Comparison of ENCODE assay signal across 9 cellular contexts in the genomic region with DNA sequence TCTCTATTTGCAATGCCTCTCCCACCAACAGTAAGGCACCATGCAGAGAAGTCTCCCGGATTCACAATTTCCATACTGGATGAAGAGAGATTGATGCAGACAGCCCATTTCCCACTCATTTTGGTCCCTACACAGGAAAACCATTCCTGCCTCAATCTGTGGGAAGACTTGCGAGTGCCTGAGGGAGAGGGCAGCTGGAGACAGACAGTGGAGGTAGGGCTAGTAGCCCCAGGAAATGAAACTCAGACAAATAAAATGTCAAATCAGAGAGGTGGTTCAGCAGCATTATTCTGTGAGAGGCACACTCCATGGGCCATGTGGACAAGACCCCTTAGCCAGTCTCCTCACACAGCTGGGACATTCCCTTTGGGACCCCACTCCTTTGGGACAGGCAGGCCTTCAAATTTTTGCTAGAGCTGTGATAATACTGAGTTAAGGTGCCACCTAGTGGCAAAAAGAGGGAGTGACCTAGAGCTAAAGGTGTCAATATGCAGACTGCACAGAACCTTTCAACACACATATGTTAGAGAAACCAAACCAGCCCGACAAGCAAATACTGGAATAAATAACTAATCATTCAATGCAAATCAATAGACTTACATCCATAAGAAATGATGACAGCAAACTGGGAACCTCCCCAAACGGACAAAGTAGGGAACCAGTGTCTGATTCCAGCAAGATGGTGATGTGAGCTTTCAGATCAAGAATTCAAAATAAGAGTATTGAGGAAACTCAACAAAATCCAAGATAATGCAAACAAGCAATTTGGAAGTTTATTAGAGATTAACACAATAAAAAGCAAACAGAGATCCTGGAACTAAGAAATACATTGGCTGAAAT.
A peak's percentile ranks its signal among the peaks of the same experiment; 100 is the strongest.
DNase-seq lines count a peak whose midpoint lies in the region; ATAC-seq, FAIRE-seq and TF ChIP-seq lines count a peak whose summit lies in the region.
"Had no signal": no experiment of that assay in that cellular context is flagged by ENCODE, and none has a peak within 500 bp of the region (broad histone marks: within the 10 kb centered on the region; RNA-seq: fewer than 3 reads in every experiment).

No MANE protein-coding gene starts in this region.

- no peaks in the 10 kb centered on the region for H3K9me3 ChIP-seq in A673 (ENCODE audit: low read depth, low read length, poor library complexity, severe bottlenecking)
- H3K9me3 ChIP-seq in DND-41 (ENCODE audit: insufficient read depth, low read length, severe bottlenecking) = no peaks in the 10 kb centered on the region
- no peaks in the 10 kb centered on the region for H3K9me3 ChIP-seq in GM12878 (replicated peaks; ENCODE audit: control insufficient read depth, insufficient read depth, low read length)
- H3K9me3 ChIP-seq: SJSA1 had no signal

- POLR2A ChIA-PET in A673 (lab: Charles Lee; ENCODE audit: low non-redundant PET) (no interaction called here), GM12878 (lab: Charles Lee) (no interaction called here)

- H3K27me3 ChIP-seq in A673 (replicated peaks; ENCODE audit: insufficient read depth, low read depth, low read length, poor library complexity) (peaks cover 3% of the 10 kb centered on the region), DND-41 (ENCODE audit: insufficient read depth, low read length, poor library complexity) (no peaks in the 10 kb centered on the region), GM12878 (replicated peaks in 1 of 2; ENCODE audit: control insufficient read depth in 2 of 2, insufficient read depth in 2 of 2, low read length in 1 of 2) (no peaks in the 10 kb centered on the region)
- H3K27me3 ChIP-seq: SJSA1 had no signal

- TF ChIP-seq EP300 in GM12878 (IDR thresholded peaks at IDR 0.05; ENCODE audit: borderline replicate concordance in 1 of 2, control insufficient read depth in 1 of 2, low read depth in 2 of 2, low read length in 2 of 2) = no peak

- CTCF ChIA-PET in A673 (lab: Charles Lee) = interaction anchor here (0.7 to 1.3 kb wide), 3 partner anchors 107 to 729 kb away, joined by 3 to 6 read pairs (median 3); no protein-coding TSS in a partner anchor
- CTCF ChIA-PET in GM12878 (lab: Yijun Ruan, JAX) = interaction anchor here (0.6 to 4.0 kb wide), 19 partner anchors 10 to 1753 kb away, joined by 3 to 37 read pairs (median 4); no protein-coding TSS in a partner anchor

- FAIRE-seq in GM12878 (lab: Jason Lieb, UNC) = no peak
- no peak for FAIRE-seq in frontal cortex (lab: Jason Lieb, UNC)

- ATAC-seq in DND-41 (ENCODE audit: insufficient read depth, low read depth) (peak; percentile 64; the same call in 2 of the 3 replicates), GM21723 (IDR thresholded peaks at IDR 0.05; ENCODE audit: unreplicated experiment) (peak; percentile 95), GM12878 (peak; percentile 82)

- RAD21 ChIA-PET in GM12878 (lab: Charles Lee; ENCODE audit: unreplicated experiment) = interaction anchor here (0.5 to 2.2 kb wide), 13 partner anchors 58 to 1738 kb away, joined by 3 to 12 read pairs (median 3); no protein-coding TSS in a partner anchor

- H3K9ac ChIP-seq in DND-41 (ENCODE audit: low read depth, low read length) (no peak overlapping the region), GM12878 (ENCODE audit: control insufficient read depth, insufficient read depth, low read length) (no peak overlapping the region)

- no peak overlapping the region for H2AFZ ChIP-seq in DND-41 (ENCODE audit: low read depth, low read length)
- H2AFZ ChIP-seq in GM12878 (ENCODE audit: control insufficient read depth, low read depth, low read length) = no peak overlapping the region

- H4K20me1 ChIP-seq in DND-41 (ENCODE audit: insufficient read depth, low read length) (no peaks in the 10 kb centered on the region), GM12878 (ENCODE audit: control insufficient read depth, insufficient read depth) (no peaks in the 10 kb centered on the region)

- no peak for TF ChIP-seq POLR2A in GM12878 (IDR thresholded peaks at IDR 0.05; ENCODE audit: low read depth, low read length)

- in situ Hi-C loops in GM12878 (cut with MboI) = loop anchor here (10.0 kb wide), 1 partner anchor 1753 kb away; no protein-coding TSS in a partner anchor

- H3K27ac ChIP-seq in A673 (ENCODE audit: low read depth, low read length, poor library complexity, severe bottlenecking) (no peak overlapping the region), DND-41 (ENCODE audit: low read length) (no peak overlapping the region), GM12878 (ENCODE audit: control insufficient read depth, insufficient read depth) (no peak overlapping the region)
- H3K27ac ChIP-seq: SJSA1 had no signal

- peak; percentile 56 for DNase-seq in A673 (ENCODE audit: low spot score)
- DNase-seq in DND-41 = peak; percentile 30
- peak; percentile 42 for DNase-seq in Jurkat, Clone E6-1 (ENCODE audit: low read depth, low spot score)
- peak; percentile 1 for DNase-seq in GM12878 (ENCODE audit: low read depth, low spot score)
- DNase-seq in mucosa of gallbladder (ENCODE audit: low spot score) = peak; percentile 33
- no peak for DNase-seq in frontal cortex (ENCODE audit: low spot score in 2 of 2)
- no peak for DNase-seq in globus pallidus (ENCODE audit: low spot score)

- H3K79me2 ChIP-seq in DND-41 (ENCODE audit: insufficient read depth, low read length) (no peaks in the 10 kb centered on the region), GM12878 (ENCODE audit: control insufficient read depth, insufficient read depth, low read length) (no peaks in the 10 kb centered on the region)

- TF ChIP-seq CTCF in A673 (conservative IDR thresholded peaks at IDR 0.05; ENCODE audit: low read depth, low read length) (peak; percentile 80), DND-41 (IDR thresholded peaks at IDR 0.05; ENCODE audit: borderline replicate concordance, extremely low read depth, low read length, poor library complexity, severe bottlenecking) (peak; percentile 81), GM12878 (IDR thresholded peaks at IDR 0.05 in 2 of 3, conservative IDR thresholded peaks at IDR 0.05 in 1 of 3; ENCODE audit: control insufficient read depth in 2 of 3, extremely low read depth in 1 of 3, insufficient read depth in 1 of 3, low read depth in 3 of 3, low read length in 3 of 3) (peak; percentile 58 to 64 (median 62); a peak in 5 of 6 replicates)

- H3K4me2 ChIP-seq in DND-41 (ENCODE audit: insufficient read depth, low read length) = no peak overlapping the region
- H3K4me2 ChIP-seq in GM12878 (ENCODE audit: control insufficient read depth, insufficient read depth) = no peak overlapping the region

- H3K36me3 ChIP-seq in A673 (ENCODE audit: insufficient read depth, low read length, poor library complexity, severe bottlenecking) (no peaks in the 10 kb centered on the region), DND-41 (ENCODE audit: insufficient read depth, low read length) (no peaks in the 10 kb centered on the region), GM12878 (ENCODE audit: control insufficient read depth in 2 of 2, insufficient read depth in 2 of 2, low read length in 1 of 2) (no peaks in the 10 kb centered on the region)
- H3K36me3 ChIP-seq: SJSA1 had no signal

- WGBS in GM12878 (ENCODE audit: insufficient coverage, insufficient replicate concordance, low lambda C conversion rate, missing lambda C conversion rate) = 22% methylated on average over 4 of the region's 4 CpGs

- BruUV-seq in A673 (replicated peaks; lab: Mats Ljungman, UMichigan) (no TSS peak), GM12878 (replicated peaks; lab: Mats Ljungman, UMichigan) (no TSS peak)

- SMC1A ChIA-PET in GM12878 (lab: Charles Lee; ENCODE audit: uncharacterized antibody, unreplicated experiment) = interaction anchor here (0.6 to 2.1 kb wide), 10 partner anchors 12 to 730 kb away, joined by 3 to 18 read pairs (median 4); no protein-coding TSS in a partner anchor

- intact Hi-C loops in A673 (cut with micrococcal nuclease; ENCODE audit: unreplicated experiment) = loop anchor here (2.0 to 10.0 kb wide), 4 partner anchors 333 to 1750 kb away; no protein-coding TSS in a partner anchor
- intact Hi-C loops in GM12878 (cut with micrococcal nuclease; ENCODE audit: unreplicated experiment) = loop anchor here (1.0 to 5.0 kb wide), 3 partner anchors 175 to 729 kb away; no protein-coding TSS in a partner anchor

- no peak overlapping the region for H3K4me3 ChIP-seq in A673 (ENCODE audit: low read depth, low read length, poor library complexity, severe bottlenecking)
- H3K4me3 ChIP-seq in DND-41 (ENCODE audit: low read depth in 1 of 2, low read length in 2 of 2) = no peak overlapping the region
- no peak overlapping the region for H3K4me3 ChIP-seq in Jurkat, Clone E6-1 (ENCODE audit: low read length)
- no peak overlapping the region for H3K4me3 ChIP-seq in GM12878
- H3K4me3 ChIP-seq: SJSA1 had no signal

- H3K4me1 ChIP-seq in A673 (ENCODE audit: insufficient read depth, low read length, poor library complexity, severe bottlenecking) = no peaks in the 10 kb centered on the region
- H3K4me1 ChIP-seq in DND-41 (ENCODE audit: insufficient read depth, low read length) = no peaks in the 10 kb centered on the region
- no peaks in the 10 kb centered on the region for H3K4me1 ChIP-seq in GM12878 (ENCODE audit: control insufficient read depth, insufficient read depth, low read length)
- H3K4me1 ChIP-seq: SJSA1 had no signal

- TF ChIP-seq RAD21 in GM12878 (IDR thresholded peaks at IDR 0.05; ENCODE audit: insufficient read depth, low read depth, low read length) = peak; percentile 73

TF ChIP-seq in GM12878, 131 proteins besides CTCF, POLR2A, EP300 and RAD21 (continues in another document):
- TF ChIP-seq MEF2B (IDR thresholded peaks at IDR 0.05; ENCODE audit: partially characterized antibody, poor library complexity, severe bottlenecking) (no peak), KAT2A (conservative IDR thresholded peaks at IDR 0.05; ENCODE audit: control insufficient read depth, low read depth, low read length) (no peak), PAX8 (IDR thresholded peaks at IDR 0.05) (no peak), CHD2 (IDR thresholded peaks at IDR 0.05; ENCODE audit: borderline replicate concordance, low read depth, low read length) (no peak), SMC3 (IDR thresholded peaks at IDR 0.05; ENCODE audit: borderline replicate concordance, low read length) (peak; percentile 67; the same call in 1 of the 2 replicates)

Comparison
In these comparisons a context has a peak if more than half of its experiments do, and no peak if none do; other contexts are left out.
1. DNase-seq: peak in A673 (single experiment), DND-41 (single experiment), Jurkat, Clone E6-1 (single experiment), GM12878 (single experiment) and mucosa of gallbladder (single experiment); none in frontal cortex (0 of 2) and globus pallidus (single experiment).
2. Peak in every context shown above with its lines, with median percentiles within 50 percentile points of each other: CTCF ChIP-seq and ATAC-seq.